In the genomic region with DNA sequence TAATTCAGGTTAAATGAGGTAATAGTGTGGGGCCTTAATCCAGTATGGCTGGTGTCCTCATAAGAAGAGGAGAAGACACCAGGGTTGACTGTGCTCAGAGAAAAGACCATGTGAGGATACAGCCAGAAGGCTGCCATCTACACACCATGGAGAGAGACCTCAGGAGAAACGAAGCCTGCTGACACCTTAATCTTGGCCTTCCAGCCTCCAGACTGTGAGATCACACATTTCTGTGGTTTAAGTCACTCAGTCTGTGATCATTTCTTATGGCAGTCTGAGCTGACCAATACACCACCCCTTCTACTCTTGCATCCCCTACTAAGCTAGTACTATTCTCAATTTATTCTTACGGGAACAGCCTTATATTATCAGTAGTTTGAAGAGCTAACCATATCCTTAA, we compare ENCODE assay signal across 32 cellular contexts.
A peak's percentile ranks its signal among the peaks of the same experiment; 100 is the strongest.
DNase-seq lines count a peak whose midpoint lies in the region; ATAC-seq and TF ChIP-seq lines count a peak whose summit lies in the region.
"Had no signal": no experiment of that assay in that cellular context is flagged by ENCODE, and none has a peak within 500 bp of the region (broad histone marks: within the 10 kb centered on the region; RNA-seq: fewer than 3 reads in every experiment).

No MANE protein-coding gene starts in this region.

- in situ Hi-C loops in gastrocnemius medialis (cut with MboI; ENCODE audit: low sequenced_read_pairs in 4 of 4), result no loop called here

- H3K36me3 ChIP-seq in left ventricle myocardium inferior (no peaks in the 10 kb centered on the region), HEK293 (ENCODE audit: control insufficient read depth in 2 of 2, insufficient read depth in 1 of 2, low read length in 2 of 2) (no peaks in the 10 kb centered on the region; a peak in 1 of 3 replicates), gastrocnemius medialis (no peaks in the 10 kb centered on the region)
- H3K36me3 ChIP-seq: BE2C; BLaER1; BLaER1 treated with 17β-estradiol and CSF1 and Interleukin-3, amounts not matched to agents 10 nM and 100 nM had no signal

- intact Hi-C loops in Right ventricle myocardium inferior (cut with DNase I), result no loop called here
- intact Hi-C loops in cardiac septum (cut with DNase I), result no loop called here
- intact Hi-C loops in left ventricle myocardium superior (cut with micrococcal nuclease), result no loop called here
- intact Hi-C loops in left ventricle myocardium inferior (cut with micrococcal nuclease), result no loop called here
- intact Hi-C loops in gastrocnemius medialis (cut with DNase I; ENCODE audit: low total_unique reads), result no loop called here

- CTCF ChIA-PET in HEK293 (lab: Yijun Ruan, JAX), result interaction anchor here (0.6 to 1.1 kb wide), 3 partner anchors 10 to 703 kb away, joined by 3 to 4 read pairs (median 4); no protein-coding TSS in a partner anchor

- H3K27ac ChIP-seq in left ventricle myocardium inferior (replicated peaks), result no peak overlapping the region
- H3K27ac ChIP-seq in HEK293 (ENCODE audit: extremely low read depth, low read depth, low read length), result no peak overlapping the region
- H3K27ac ChIP-seq in gastrocnemius medialis, result no peak overlapping the region
- H3K27ac ChIP-seq: 22Rv1; A549; BLaER1; BLaER1 treated with 17β-estradiol and CSF1 and Interleukin-3, amounts not matched to agents 10 nM and 100 nM; C4-2B had no signal

- no peak for TF ChIP-seq POLR2A in gastrocnemius medialis (IDR thresholded peaks at IDR 0.05)

- H3K9me3 ChIP-seq in left ventricle myocardium inferior (replicated peaks), result peaks cover 2% of the 10 kb centered on the region
- H3K9me3 ChIP-seq in HEK293 (ENCODE audit: control insufficient read depth, insufficient read depth, low read depth, low read length), result peaks cover 5% of the 10 kb centered on the region
- no peaks in the 10 kb centered on the region for H3K9me3 ChIP-seq in gastrocnemius medialis
- H3K9me3 ChIP-seq: A549, BE2C, BLaER1, Caco-2 had no signal

- DNase-seq in Right ventricle myocardium inferior (ENCODE audit: missing footprints) (no peak), cardiac septum (ENCODE audit: low spot score) (no peak), left ventricle myocardium superior (no peak), left ventricle myocardium inferior (no peak), ELR (ENCODE audit: low read depth) (peak; percentile 36), gastrocnemius medialis (no peak), DMS 273 treated with DMSO at 0.1 percent for 48 hours (lab: John Stamatoyannopoulos, UW) (no peak)
- DNase-seq: 8988T; ACHN; AML-193; BE2C; C1 segment of cervical spinal cord; Caco-2; Calu3; CD4-positive, alpha-beta memory T cell; CD4-positive, alpha-beta T cell; CD4-positive, CD25-positive, alpha-beta regulatory T cell; CD8-positive, alpha-beta memory T cell; CD8-positive, alpha-beta T cell; COR-L47; DMS153; DMS53; DMS79; DMS79 treated with DMSO at 0.1 percent for 48 hours; DND-41; EL had no signal

- POLR2A ChIA-PET in HEK293 (lab: Yijun Ruan, JAX), result interaction anchor here (0.5 kb wide), 1 partner anchor 104 kb away, joined by 3 read pairs; no protein-coding TSS in a partner anchor

- peaks cover 5% of the 10 kb centered on the region for H3K4me1 ChIP-seq in left ventricle myocardium inferior
- H3K4me1 ChIP-seq in HEK293 (ENCODE audit: control insufficient read depth, insufficient read depth, low read length), result no peaks in the 10 kb centered on the region
- H3K4me1 ChIP-seq in gastrocnemius medialis, result no peaks in the 10 kb centered on the region
- H3K4me1 ChIP-seq: A549; BE2C; BLaER1; BLaER1 treated with 17β-estradiol and CSF1 and Interleukin-3, amounts not matched to agents 10 nM and 100 nM; Caco-2 had no signal

- H3K4me3 ChIP-seq in left ventricle myocardium inferior (no peak overlapping the region), HEK293 (ENCODE audit: low read depth, low read length) (no peak overlapping the region), gastrocnemius medialis (no peak overlapping the region)
- H3K4me3 ChIP-seq: A549; BLaER1; BLaER1 treated with 17β-estradiol and CSF1 and Interleukin-3, amounts not matched to agents 10 nM and 100 nM had no signal

- ATAC-seq in Right ventricle myocardium inferior (peak; percentile 19), left ventricle myocardium superior (peak; percentile 4), gastrocnemius medialis (no peak)
- ATAC-seq: A549; CD8-positive, alpha-beta T cell had no signal

- H3K27me3 ChIP-seq in left ventricle myocardium inferior (ENCODE audit: low read depth) (no peaks in the 10 kb centered on the region), gastrocnemius medialis (no peaks in the 10 kb centered on the region)
- H3K27me3 ChIP-seq: BE2C; BLaER1; BLaER1 treated with 17β-estradiol and CSF1 and Interleukin-3, amounts not matched to agents 10 nM and 100 nM had no signal

- TF ChIP-seq CTCF in left ventricle myocardium inferior (IDR thresholded peaks at IDR 0.05; ENCODE audit: borderline replicate concordance) (no peak), HEK293 (tag by site-specific recombination; IDR thresholded peaks at IDR 0.05) (no peak), gastrocnemius medialis (IDR thresholded peaks at IDR 0.05 in 4 of 5, conservative IDR thresholded peaks at IDR 0.05 in 1 of 5) (no peak)

TF ChIP-seq in HEK293, 187 proteins besides CTCF, POLR2A, EP300 and RAD21:
- TF ChIP-seq, protein P1, sequence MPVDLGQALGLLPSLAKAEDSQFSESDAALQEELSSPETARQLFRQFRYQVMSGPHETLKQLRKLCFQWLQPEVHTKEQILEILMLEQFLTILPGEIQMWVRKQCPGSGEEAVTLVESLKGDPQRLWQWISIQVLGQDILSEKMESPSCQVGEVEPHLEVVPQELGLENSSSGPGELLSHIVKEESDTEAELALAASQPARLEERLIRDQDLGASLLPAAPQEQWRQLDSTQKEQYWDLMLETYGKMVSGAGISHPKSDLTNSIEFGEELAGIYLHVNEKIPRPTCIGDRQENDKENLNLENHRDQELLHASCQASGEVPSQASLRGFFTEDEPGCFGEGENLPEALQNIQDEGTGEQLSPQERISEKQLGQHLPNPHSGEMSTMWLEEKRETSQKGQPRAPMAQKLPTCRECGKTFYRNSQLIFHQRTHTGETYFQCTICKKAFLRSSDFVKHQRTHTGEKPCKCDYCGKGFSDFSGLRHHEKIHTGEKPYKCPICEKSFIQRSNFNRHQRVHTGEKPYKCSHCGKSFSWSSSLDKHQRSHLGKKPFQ (tag by site-specific recombination; IDR thresholded peaks at IDR 0.05), result no peak
- TF ChIP-seq ZNF48 (tag by site-specific recombination; IDR thresholded peaks at IDR 0.05), result no peak
- TF ChIP-seq ZNF248 (tag by site-specific recombination; IDR thresholded peaks at IDR 0.05), result no peak
- TF ChIP-seq, protein P2, sequence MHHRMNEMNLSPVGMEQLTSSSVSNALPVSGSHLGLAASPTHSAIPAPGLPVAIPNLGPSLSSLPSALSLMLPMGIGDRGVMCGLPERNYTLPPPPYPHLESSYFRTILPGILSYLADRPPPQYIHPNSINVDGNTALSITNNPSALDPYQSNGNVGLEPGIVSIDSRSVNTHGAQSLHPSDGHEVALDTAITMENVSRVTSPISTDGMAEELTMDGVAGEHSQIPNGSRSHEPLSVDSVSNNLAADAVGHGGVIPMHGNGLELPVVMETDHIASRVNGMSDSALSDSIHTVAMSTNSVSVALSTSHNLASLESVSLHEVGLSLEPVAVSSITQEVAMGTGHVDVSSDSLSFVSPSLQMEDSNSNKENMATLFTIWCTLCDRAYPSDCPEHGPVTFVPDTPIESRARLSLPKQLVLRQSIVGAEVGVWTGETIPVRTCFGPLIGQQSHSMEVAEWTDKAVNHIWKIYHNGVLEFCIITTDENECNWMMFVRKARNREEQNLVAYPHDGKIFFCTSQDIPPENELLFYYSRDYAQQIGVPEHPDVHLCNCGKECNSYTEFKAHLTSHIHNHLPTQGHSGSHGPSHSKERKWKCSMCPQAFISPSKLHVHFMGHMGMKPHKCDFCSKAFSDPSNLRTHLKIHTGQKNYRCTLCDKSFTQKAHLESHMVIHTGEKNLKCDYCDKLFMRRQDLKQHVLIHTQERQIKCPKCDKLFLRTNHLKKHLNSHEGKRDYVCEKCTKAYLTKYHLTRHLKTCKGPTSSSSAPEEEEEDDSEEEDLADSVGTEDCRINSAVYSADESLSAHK (tag by site-specific recombination; IDR thresholded peaks at IDR 0.05), result no peak
- TF ChIP-seq ZBTB1 (tag by site-specific recombination; IDR thresholded peaks at IDR 0.05), result no peak
- TF ChIP-seq ZNF548 (tag by site-specific recombination; IDR thresholded peaks at IDR 0.05), result peak; percentile 95

Comparison
In these comparisons a context has a peak if more than half of its experiments do, and no peak if none do; other contexts are left out.
1. ATAC-seq: peak in Right ventricle myocardium inferior (single experiment) and left ventricle myocardium superior (single experiment); none in gastrocnemius medialis (0 of 2).